Comparison of ENCODE assay signal across 3 cellular contexts in the genomic region with DNA sequence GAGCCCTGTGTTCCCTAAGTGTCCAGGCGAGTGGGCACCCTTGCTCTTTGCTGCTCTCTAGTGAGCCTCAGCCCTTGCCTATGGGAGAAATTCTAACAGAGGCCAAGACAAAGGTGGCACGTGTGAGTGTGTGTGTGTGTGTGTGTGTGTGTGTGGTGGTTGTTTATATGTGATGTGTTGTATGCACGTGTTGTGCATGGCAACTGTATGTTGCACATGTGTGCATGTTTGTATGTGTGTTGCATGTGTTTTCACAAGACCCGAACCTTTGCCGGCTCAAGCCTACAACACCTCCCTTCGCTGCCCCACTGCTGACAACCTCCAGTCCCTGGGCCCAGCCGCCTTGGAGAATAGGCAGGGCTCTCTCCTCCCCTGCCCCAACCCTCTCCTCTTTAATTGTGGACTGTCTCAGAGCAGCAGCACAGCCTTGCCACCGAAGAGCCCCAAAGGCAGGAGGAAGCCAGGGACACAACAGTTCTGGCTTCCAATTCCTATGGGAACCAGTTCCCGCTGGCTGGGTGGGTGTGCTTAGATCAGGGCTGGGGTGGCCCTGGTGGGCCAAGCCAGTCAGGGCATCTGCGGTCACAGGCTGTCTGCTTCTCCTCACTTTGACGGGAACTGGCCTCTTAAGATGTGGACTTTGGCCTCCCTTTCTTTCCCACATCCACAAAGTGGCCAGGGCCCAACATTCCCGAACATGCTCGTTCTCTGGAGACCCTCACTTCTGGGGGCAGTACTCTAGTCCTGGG.
TF ChIP-seq lines count a peak whose summit lies in the region.

No MANE protein-coding gene starts in this region.

TF ChIP-seq in H1, 55 proteins besides CTCF, POLR2A, EP300 and RAD21:
- no peak for TF ChIP-seq CHD2 (IDR thresholded peaks at IDR 0.05; ENCODE audit: low read length)
- TF ChIP-seq TAF1 (IDR thresholded peaks at IDR 0.05; ENCODE audit: low read depth, low read length) = no peak
- no peak for TF ChIP-seq KDM4A (IDR thresholded peaks at IDR 0.05; ENCODE audit: low read depth, low read length, severe bottlenecking)

TF ChIP-seq in HepG2, 621 proteins besides CTCF, POLR2A, EP300 and RAD21:
- no peak for TF ChIP-seq CHCHD3 (CRISPR knock-in tag; IDR thresholded peaks at IDR 0.05)
- TF ChIP-seq, protein P1, sequence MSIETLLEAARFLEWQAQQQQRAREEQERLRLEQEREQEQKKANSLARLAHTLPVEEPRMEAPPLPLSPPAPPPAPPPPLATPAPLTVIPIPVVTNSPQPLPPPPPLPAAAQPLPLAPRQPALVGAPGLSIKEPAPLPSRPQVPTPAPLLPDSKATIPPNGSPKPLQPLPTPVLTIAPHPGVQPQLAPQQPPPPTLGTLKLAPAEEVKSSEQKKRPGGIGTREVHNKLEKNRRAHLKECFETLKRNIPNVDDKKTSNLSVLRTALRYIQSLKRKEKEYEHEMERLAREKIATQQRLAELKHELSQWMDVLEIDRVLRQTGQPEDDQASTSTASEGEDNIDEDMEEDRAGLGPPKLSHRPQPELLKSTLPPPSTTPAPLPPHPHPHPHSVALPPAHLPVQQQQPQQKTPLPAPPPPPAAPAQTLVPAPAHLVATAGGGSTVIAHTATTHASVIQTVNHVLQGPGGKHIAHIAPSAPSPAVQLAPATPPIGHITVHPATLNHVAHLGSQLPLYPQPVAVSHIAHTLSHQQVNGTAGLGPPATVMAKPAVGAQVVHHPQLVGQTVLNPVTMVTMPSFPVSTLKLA (IDR thresholded peaks at IDR 0.05) = peak; percentile 98

TF ChIP-seq in GM12891, 5 proteins besides CTCF, POLR2A, EP300 and RAD21:
- TF ChIP-seq TAF1 (IDR thresholded peaks at IDR 0.05; ENCODE audit: low read depth, low read length) (no peak), POU2F2 (IDR thresholded peaks at IDR 0.05; ENCODE audit: low read depth, low read length) (no peak), PAX5 (IDR thresholded peaks at IDR 0.05; ENCODE audit: insufficient read depth, low read length, severe bottlenecking) (no peak), SPI1 (IDR thresholded peaks at IDR 0.05; ENCODE audit: low read depth, low read length) (no peak), POLR2AphosphoS5 (IDR thresholded peaks at IDR 0.05; ENCODE audit: low read depth, low read length) (no peak)
